Comparison of ENCODE assay signal across 10 cellular contexts in genomic region chr1:160795951-160796383, GRCh38. TPM values are rescaled to one million over a fixed set of nuclear protein-coding genes. Genes with fewer than 3 reads are reported as not detected.
A peak's percentile ranks its signal among the peaks of the same experiment; 100 is the strongest.
DNase-seq lines count a peak whose midpoint lies in the region; ATAC-seq and TF ChIP-seq lines count a peak whose summit lies in the region.
"Had no signal": no experiment of that assay in that cellular context is flagged by ENCODE, and none has a peak within 500 bp of the region (broad histone marks: within the 10 kb centered on the region; RNA-seq: fewer than 3 reads in every experiment).

Gene LY9, plus strand, starts transcription at chr1:160796174. Its CDS starts 14 bp downstream, at chr1:160796188.

- no peaks in the 10 kb centered on the region for H3K9me3 ChIP-seq in effector memory CD4-positive, alpha-beta T cell (ENCODE audit: control insufficient read depth, low read length)

- peak within 1 kb of the TSS; percentile 57 for H3K4me3 ChIP-seq in effector memory CD4-positive, alpha-beta T cell (ENCODE audit: insufficient read depth, low read depth, low read length, poor library complexity, severe bottlenecking)

- no peak within 1 kb of the TSS for H3K27ac Mint-ChIP-seq in glutamatergic neuron (ENCODE audit: unreplicated experiment)

- ATAC-seq in GM18870 (IDR thresholded peaks at IDR 0.05; ENCODE audit: unreplicated experiment), result peak; percentile 79
- ATAC-seq in HG02973 (IDR thresholded peaks at IDR 0.05; ENCODE audit: unreplicated experiment), result peak; percentile 72

- peaks cover 5% of the 10 kb centered on the region for H3K27me3 Mint-ChIP-seq in glutamatergic neuron (ENCODE audit: unreplicated experiment)

- no peaks in the 10 kb centered on the region for H3K4me1 Mint-ChIP-seq in glutamatergic neuron (ENCODE audit: low read depth, unreplicated experiment)

- no peaks in the 10 kb centered on the region for H3K36me3 ChIP-seq in effector memory CD4-positive, alpha-beta T cell (ENCODE audit: control insufficient read depth, insufficient read depth, low read length)
- H3K36me3 ChIP-seq: heart right ventricle had no signal

- H3K27me3 ChIP-seq in effector memory CD4-positive, alpha-beta T cell (replicated peaks; ENCODE audit: control insufficient read depth, insufficient read depth, low read length, poor library complexity, severe bottlenecking), result no peaks in the 10 kb centered on the region

- no peak within 1 kb of the TSS for H3K4me3 Mint-ChIP-seq in glutamatergic neuron (ENCODE audit: unreplicated experiment)

- H3K4me1 ChIP-seq in effector memory CD4-positive, alpha-beta T cell (ENCODE audit: control insufficient read depth, insufficient read depth, low read length, poor library complexity, severe bottlenecking), result peaks cover 36% of the 10 kb centered on the region

- DNase-seq in T-helper 22 cell (ENCODE audit: low read depth) (peak; percentile 82), kidney tubule cell (ENCODE audit: low spot score) (no peak), glutamatergic neuron (no peak), UCSD-AML1 (lab: John Stamatoyannopoulos, UW; ENCODE audit: unreplicated experiment) (no peak)
- DNase-seq in effector memory CD4-positive, alpha-beta T cell, result peak; percentile 74 to 79 (median 76)
- peak; percentile 49 to 65 for DNase-seq in stimulated activated CD8-positive, alpha-beta memory T cell treated with anti-CD3 and anti-CD28 coated beads, Interleukin-4, amount 100 ng/mL, for 4 hours (ENCODE audit: low read depth in 2 of 2, low spot score in 1 of 2)
- DNase-seq: heart right ventricle, IMR-90 had no signal

- no peaks in the 10 kb centered on the region for H3K9me3 Mint-ChIP-seq in glutamatergic neuron (ENCODE audit: unreplicated experiment)

- no peak for TF ChIP-seq CTCF in glutamatergic neuron (IDR thresholded peaks at IDR 0.05; ENCODE audit: partially characterized antibody, unreplicated experiment)

- peak within 1 kb of the TSS; percentile 77 for H3K27ac ChIP-seq in effector memory CD4-positive, alpha-beta T cell (ENCODE audit: insufficient read depth, low read length, poor library complexity, severe bottlenecking)

- no peaks in the 10 kb centered on the region for H3K36me3 Mint-ChIP-seq in glutamatergic neuron (ENCODE audit: unreplicated experiment)

RNA-seq across cellular contexts. Expression of gene LY9, which starts in this region (rescaled TPM):
- total RNA-seq in glutamatergic neuron (ENCODE audit: unreplicated experiment), result not detected
- total RNA-seq: IMR-90 had no signal

Comparison
In these comparisons a context has a peak if more than half of its experiments do, and no peak if none do; other contexts are left out.
1. DNase-seq: peak in T-helper 22 cell (single experiment), effector memory CD4-positive, alpha-beta T cell (3 of 3) and stimulated activated CD8-positive, alpha-beta memory T cell treated with anti-CD3 and anti-CD28 coated beads, Interleukin-4, amount 100 ng/mL, for 4 hours (2 of 2); none in kidney tubule cell (single experiment), glutamatergic neuron (single experiment) and UCSD-AML1 (single experiment).